ENCODE assay signal across 1 cellular context in genomic region chr11:117313103-117313502, GRCh38.
TF ChIP-seq lines count a peak whose summit lies in the region.

No MANE protein-coding gene starts in this region.

TF ChIP-seq in K562, 482 proteins besides CTCF, POLR2A, EP300 and RAD21:
- TF ChIP-seq RFX7 (CRISPR knock-in tag; IDR thresholded peaks at IDR 0.05) (no peak), STAG1 (CRISPR knock-in tag; IDR thresholded peaks at IDR 0.05; ENCODE audit: borderline replicate concordance) (no peak), ZNF384 (IDR thresholded peaks at IDR 0.05; ENCODE audit: low read depth, low read length) (no peak)
